Comparison of ENCODE assay signal across 20 cellular contexts in genomic region chr20:48866936-48867335, GRCh38.
"Had no signal": no experiment of that assay in that cellular context is flagged by ENCODE, and none has a peak within 500 bp of the region (broad histone marks: within the 10 kb centered on the region; RNA-seq: fewer than 3 reads in every experiment).

No MANE protein-coding gene starts in this region.

- H3K27me3 Mint-ChIP-seq: activated naive CD8-positive, alpha-beta T cell had no signal

- H3K27ac Mint-ChIP-seq: activated CD4-positive, alpha-beta T cell treated with anti-CD3 and anti-CD28 coated beads, Interleukin-2, amount 10 ng/mL, durations not matched to agents 24 days and 14 days; activated CD8-positive, alpha-beta T cell treated with anti-CD3 and anti-CD28 coated beads, Interleukin-2, amount 10 ng/mL, durations not matched to agents 7 days and 5 days; activated naive CD8-positive, alpha-beta T cell had no signal

- H3K36me3 Mint-ChIP-seq: activated naive CD8-positive, alpha-beta T cell had no signal

- ATAC-seq: activated CD8-positive, alpha-beta T cell treated with anti-CD3 and anti-CD28 coated beads, Interleukin-2, amount 10 ng/mL, durations not matched to agents 7 days and 5 days; left lobe of liver; pancreas; sciatic nerve; upper lobe of right lung had no signal

- H3K4me3 Mint-ChIP-seq: activated CD4-positive, alpha-beta T cell treated with anti-CD3 and anti-CD28 coated beads, Interleukin-2, amount 10 ng/mL, durations not matched to agents 24 days and 14 days; activated CD8-positive, alpha-beta T cell treated with anti-CD3 and anti-CD28 coated beads, Interleukin-2, amount 10 ng/mL, durations not matched to agents 7 days and 5 days; activated naive CD8-positive, alpha-beta T cell; neural crest cell had no signal

- DNase-seq: activated CD4-positive, alpha-beta T cell treated with anti-CD3 and anti-CD28 coated beads, Interleukin-2, amount 10 ng/mL, durations not matched to agents 24 days and 14 days; activated CD4-positive, CD25-positive, alpha-beta regulatory T cell; activated CD8-positive, alpha-beta memory T cell treated with anti-CD3 and anti-CD28 coated beads, Interleukin-2, amount 50 U/mL, for 4 hours; activated CD8-positive, alpha-beta T cell treated with anti-CD3 and anti-CD28 coated beads, Interleukin-2, amount 10 ng/mL, durations not matched to agents 7 days and 5 days; activated gamma-delta T cell treated with Interleukin-2 at 50 U/mL for 16 hours; amniotic stem cell; brain microvascular endothelial cell; cortex of kidney; effector CD8-positive, alpha-beta T cell; foreskin fibroblast; hippocampal formation; midbrain; pancreas; stomach; testis; upper lobe of right lung had no signal

- H3K9me3 Mint-ChIP-seq: neural crest cell had no signal
